ENCODE assay signal across 1 cellular context in the genomic region with DNA sequence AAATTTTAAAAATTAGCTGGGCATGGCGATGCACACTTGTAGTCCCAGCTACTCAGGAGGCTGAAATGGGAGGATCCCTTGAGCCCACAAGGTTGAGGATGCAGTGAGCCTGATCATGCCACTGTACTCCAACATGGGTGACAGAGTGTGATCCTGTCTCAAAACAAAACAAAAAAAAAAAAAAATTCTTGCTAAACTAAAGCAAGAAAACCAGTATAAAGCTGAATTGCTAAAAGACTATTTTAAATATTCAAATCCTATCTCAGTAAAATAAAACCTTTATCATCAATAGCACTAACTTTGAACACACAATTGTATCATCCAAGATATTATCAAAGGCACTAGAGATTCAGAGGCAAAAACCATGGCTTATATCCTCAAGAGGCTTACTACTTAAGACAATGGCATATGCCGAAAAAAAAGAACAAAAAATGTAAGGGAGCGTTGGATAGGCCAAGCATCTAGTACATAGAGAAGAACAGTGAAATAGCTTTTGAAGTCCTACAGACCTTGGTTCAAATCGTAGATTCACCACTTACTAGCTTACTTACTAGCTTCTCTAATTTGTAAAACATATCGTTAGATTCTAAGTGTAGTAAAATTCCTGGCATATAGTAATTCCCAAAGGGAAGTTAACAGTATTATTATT.
TF ChIP-seq lines count a peak whose summit lies in the region.

No MANE protein-coding gene starts in this region.

TF ChIP-seq in HEK293, 187 proteins besides CTCF, POLR2A, EP300 and RAD21 (continued from another document):
- TF ChIP-seq, protein P1, sequence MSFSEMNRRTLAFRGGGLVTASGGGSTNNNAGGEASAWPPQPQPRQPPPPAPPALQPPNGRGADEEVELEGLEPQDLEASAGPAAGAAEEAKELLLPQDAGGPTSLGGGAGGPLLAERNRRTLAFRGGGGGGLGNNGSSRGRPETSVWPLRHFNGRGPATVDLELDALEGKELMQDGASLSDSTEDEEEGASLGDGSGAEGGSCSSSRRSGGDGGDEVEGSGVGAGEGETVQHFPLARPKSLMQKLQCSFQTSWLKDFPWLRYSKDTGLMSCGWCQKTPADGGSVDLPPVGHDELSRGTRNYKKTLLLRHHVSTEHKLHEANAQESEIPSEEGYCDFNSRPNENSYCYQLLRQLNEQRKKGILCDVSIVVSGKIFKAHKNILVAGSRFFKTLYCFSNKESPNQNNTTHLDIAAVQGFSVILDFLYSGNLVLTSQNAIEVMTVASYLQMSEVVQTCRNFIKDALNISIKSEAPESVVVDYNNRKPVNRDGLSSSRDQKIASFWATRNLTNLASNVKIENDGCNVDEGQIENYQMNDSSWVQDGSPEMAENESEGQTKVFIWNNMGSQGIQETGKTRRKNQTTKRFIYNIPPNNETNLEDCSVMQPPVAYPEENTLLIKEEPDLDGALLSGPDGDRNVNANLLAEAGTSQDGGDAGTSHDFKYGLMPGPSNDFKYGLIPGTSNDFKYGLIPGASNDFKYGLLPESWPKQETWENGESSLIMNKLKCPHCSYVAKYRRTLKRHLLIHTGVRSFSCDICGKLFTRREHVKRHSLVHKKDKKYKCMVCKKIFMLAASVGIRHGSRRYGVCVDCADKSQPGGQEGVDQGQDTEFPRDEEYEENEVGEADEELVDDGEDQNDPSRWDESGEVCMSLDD (tag by site-specific recombination; IDR thresholded peaks at IDR 0.05), result no peak
- TF ChIP-seq GLIS2 (tag by site-specific recombination; IDR thresholded peaks at IDR 0.05), result no peak
- no peak for TF ChIP-seq REPIN1 (tag by site-specific recombination; IDR thresholded peaks at IDR 0.05; ENCODE audit: low read depth)
- TF ChIP-seq ZNF10 (tag by site-specific recombination; IDR thresholded peaks at IDR 0.05), result no peak
- TF ChIP-seq, protein P2, sequence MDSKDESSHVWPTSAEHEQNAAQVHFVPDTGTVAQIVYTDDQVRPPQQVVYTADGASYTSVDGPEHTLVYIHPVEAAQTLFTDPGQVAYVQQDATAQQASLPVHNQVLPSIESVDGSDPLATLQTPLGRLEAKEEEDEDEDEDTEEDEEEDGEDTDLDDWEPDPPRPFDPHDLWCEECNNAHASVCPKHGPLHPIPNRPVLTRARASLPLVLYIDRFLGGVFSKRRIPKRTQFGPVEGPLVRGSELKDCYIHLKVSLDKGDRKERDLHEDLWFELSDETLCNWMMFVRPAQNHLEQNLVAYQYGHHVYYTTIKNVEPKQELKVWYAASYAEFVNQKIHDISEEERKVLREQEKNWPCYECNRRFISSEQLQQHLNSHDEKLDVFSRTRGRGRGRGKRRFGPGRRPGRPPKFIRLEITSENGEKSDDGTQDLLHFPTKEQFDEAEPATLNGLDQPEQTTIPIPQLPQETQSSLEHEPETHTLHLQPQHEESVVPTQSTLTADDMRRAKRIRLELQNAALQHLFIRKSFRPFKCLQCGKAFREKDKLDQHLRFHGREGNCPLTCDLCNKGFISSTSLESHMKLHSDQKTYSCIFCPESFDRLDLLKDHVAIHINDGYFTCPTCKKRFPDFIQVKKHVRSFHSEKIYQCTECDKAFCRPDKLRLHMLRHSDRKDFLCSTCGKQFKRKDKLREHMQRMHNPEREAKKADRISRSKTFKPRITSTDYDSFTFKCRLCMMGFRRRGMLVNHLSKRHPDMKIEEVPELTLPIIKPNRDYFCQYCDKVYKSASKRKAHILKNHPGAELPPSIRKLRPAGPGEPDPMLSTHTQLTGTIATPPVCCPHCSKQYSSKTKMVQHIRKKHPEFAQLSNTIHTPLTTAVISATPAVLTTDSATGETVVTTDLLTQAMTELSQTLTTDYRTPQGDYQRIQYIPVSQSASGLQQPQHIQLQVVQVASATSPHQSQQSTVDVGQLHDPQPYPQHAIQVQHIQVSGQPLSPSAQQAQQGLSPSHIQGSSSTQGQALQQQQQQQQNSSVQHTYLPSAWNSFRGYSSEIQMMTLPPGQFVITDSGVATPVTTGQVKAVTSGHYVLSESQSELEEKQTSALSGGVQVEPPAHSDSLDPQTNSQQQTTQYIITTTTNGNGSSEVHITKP (tag by site-specific recombination; IDR thresholded peaks at IDR 0.05), result peak; percentile 48
- no peak for TF ChIP-seq ZNF23 (tag by site-specific recombination; IDR thresholded peaks at IDR 0.05; ENCODE audit: borderline replicate concordance)
- TF ChIP-seq, protein P3, sequence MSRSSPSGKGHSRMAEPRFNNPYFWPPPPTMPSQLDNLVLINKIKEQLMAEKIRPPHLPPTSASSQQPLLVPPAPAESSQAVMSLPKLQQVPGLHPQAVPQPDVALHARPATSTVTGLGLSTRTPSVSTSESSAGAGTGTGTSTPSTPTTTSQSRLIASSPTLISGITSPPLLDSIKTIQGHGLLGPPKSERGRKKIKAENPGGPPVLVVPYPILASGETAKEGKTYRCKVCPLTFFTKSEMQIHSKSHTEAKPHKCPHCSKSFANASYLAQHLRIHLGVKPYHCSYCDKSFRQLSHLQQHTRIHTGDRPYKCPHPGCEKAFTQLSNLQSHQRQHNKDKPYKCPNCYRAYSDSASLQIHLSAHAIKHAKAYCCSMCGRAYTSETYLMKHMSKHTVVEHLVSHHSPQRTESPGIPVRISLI (tag by site-specific recombination; IDR thresholded peaks at IDR 0.05), result peak; percentile 29; the same call in 1 of the 2 replicates
- TF ChIP-seq SCRT2 (tag by site-specific recombination; IDR thresholded peaks at IDR 0.05), result no peak
- peak; percentile 57; the same call in 1 of the 2 replicates for TF ChIP-seq ZNF335 (tag by site-specific recombination; conservative IDR thresholded peaks at IDR 0.05)
- TF ChIP-seq ZNF354C (tag by site-specific recombination; IDR thresholded peaks at IDR 0.05; ENCODE audit: borderline replicate concordance, low read depth), result no peak
- no peak for TF ChIP-seq ZNF214 (tag by site-specific recombination; IDR thresholded peaks at IDR 0.05; ENCODE audit: borderline replicate concordance)
- no peak for TF ChIP-seq ZSCAN16 (tag by site-specific recombination; IDR thresholded peaks at IDR 0.05)
- TF ChIP-seq, protein P4, sequence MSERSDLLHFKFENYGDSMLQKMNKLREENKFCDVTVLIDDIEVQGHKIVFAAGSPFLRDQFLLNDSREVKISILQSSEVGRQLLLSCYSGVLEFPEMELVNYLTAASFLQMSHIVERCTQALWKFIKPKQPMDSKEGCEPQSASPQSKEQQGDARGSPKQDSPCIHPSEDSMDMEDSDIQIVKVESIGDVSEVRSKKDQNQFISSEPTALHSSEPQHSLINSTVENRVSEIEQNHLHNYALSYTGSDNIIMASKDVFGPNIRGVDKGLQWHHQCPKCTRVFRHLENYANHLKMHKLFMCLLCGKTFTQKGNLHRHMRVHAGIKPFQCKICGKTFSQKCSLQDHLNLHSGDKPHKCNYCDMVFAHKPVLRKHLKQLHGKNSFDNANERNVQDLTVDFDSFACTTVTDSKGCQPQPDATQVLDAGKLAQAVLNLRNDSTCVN (tag by site-specific recombination; optimal IDR thresholded peaks at IDR 0.05), result no peak
- no peak for TF ChIP-seq ZNF169 (tag by site-specific recombination; IDR thresholded peaks at IDR 0.05)
- TF ChIP-seq ZBTB17 (tag by site-specific recombination; IDR thresholded peaks at IDR 0.05), result peak; percentile 31; the same call in 1 of the 2 replicates
- TF ChIP-seq, protein P5, sequence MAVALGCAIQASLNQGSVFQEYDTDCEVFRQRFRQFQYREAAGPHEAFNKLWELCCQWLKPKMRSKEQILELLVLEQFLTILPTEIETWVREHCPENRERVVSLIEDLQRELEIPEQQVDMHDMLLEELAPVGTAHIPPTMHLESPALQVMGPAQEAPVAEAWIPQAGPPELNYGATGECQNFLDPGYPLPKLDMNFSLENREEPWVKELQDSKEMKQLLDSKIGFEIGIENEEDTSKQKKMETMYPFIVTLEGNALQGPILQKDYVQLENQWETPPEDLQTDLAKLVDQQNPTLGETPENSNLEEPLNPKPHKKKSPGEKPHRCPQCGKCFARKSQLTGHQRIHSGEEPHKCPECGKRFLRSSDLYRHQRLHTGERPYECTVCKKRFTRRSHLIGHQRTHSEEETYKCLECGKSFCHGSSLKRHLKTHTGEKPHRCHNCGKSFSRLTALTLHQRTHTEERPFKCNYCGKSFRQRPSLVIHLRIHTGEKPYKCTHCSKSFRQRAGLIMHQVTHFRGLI (tag by site-specific recombination; IDR thresholded peaks at IDR 0.05), result no peak
- TF ChIP-seq ZFP3 (tag by site-specific recombination; IDR thresholded peaks at IDR 0.05; ENCODE audit: low read depth), result no peak
- TF ChIP-seq ZFP69B (tag by site-specific recombination; IDR thresholded peaks at IDR 0.05), result no peak
